26 cellular contexts compared by ENCODE assay signal in the genomic region with DNA sequence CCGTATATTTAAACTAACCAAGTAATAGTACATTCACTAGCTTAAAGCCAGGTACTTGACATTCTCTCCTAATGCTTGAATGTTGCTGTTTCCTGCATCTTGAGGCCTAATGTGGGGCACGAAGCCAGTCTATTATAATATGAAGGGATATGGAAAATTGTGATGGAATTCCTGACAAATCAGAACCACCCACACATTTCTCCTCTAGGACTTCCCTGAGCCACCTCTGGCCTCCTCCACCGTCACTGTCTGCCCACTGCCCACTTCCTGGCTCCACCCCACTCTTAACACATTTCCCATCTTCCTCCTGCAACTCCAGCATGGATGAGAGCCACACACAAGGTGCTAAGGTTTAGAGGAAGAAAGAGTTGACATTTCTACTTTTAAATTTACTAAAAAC.
"Had no signal": no experiment of that assay in that cellular context is flagged by ENCODE, and none has a peak within 500 bp of the region (broad histone marks: within the 10 kb centered on the region; RNA-seq: fewer than 3 reads in every experiment).

No MANE protein-coding gene starts in this region.

- DNase-seq: activated CD4-positive, alpha-beta memory T cell treated with anti-CD3 and anti-CD28 coated beads for 36 hours; activated CD4-positive, CD25-positive, alpha-beta regulatory T cell treated with anti-CD3 and anti-CD28 coated beads, Interleukin-2, amount 50 U/mL, for 72 hours; activated CD8-positive, alpha-beta memory T cell treated with anti-CD3 and anti-CD28 coated beads, Interleukin-2, amount 50 U/mL, for 4 hours; activated effector memory CD4-positive, alpha-beta T cell treated with anti-CD3 and anti-CD28 coated beads, Interleukin-2, amount 50 U/mL, for 16 hours; activated naive CD4-positive, alpha-beta T cell treated with anti-CD3 and anti-CD28 coated beads for 36 hours; activated naive CD8-positive, alpha-beta T cell treated with anti-CD3 and anti-CD28 coated beads for 36 hours; activated T-cell treated with anti-CD3 and anti-CD28 coated beads, Interleukin-2, amount 50 U/mL, for 1 hour; adrenal gland; aorta; body of pancreas; endodermal cell; foreskin fibroblast; left lung; naive B cell; psoas muscle; stimulated activated naive CD4-positive, alpha-beta T cell; T-helper 17 cell; upper lobe of right lung had no signal

- H3K36me3 Mint-ChIP-seq: activated CD4-positive, alpha-beta memory T cell treated with anti-CD3 and anti-CD28 coated beads for 36 hours; activated naive CD8-positive, alpha-beta T cell treated with anti-CD3 and anti-CD28 coated beads for 36 hours; mesothelial cell of epicardium had no signal

- H2AFZ ChIP-seq: parathyroid adenoma had no signal

- H3K9me3 Mint-ChIP-seq: activated CD4-positive, alpha-beta memory T cell treated with anti-CD3 and anti-CD28 coated beads for 36 hours; activated CD4-positive, alpha-beta T cell treated with anti-CD3 and anti-CD28 coated beads, Interleukin-2, amount 10 ng/mL, durations not matched to agents 24 days and 14 days; activated naive CD4-positive, alpha-beta T cell treated with anti-CD3 and anti-CD28 coated beads for 36 hours; activated naive CD8-positive, alpha-beta T cell treated with anti-CD3 and anti-CD28 coated beads for 36 hours; activated T-helper 1 cell treated with anti-CD3 and anti-CD28 coated beads, Interleukin-12 subunit alpha, Interleukin-12 subunit beta, Interleukin-2, Interleukin-4 antibody, amounts not matched to agents 30 ng/mL and 10 ng/mL and 1 ng/mL, durations not matched to agents 14 hours and 24 hours and 36 hours; mesothelial cell of epicardium; naive B cell had no signal

- H3K9ac ChIP-seq: parathyroid adenoma had no signal

- H3K4me3 ChIP-seq: adrenal gland, body of pancreas, cardiac muscle cell, left lung, lung, psoas muscle, thoracic aorta, upper lobe of right lung had no signal

- ATAC-seq: body of pancreas, esophagus mucosa, left lung, psoas muscle, T-helper 17 cell, upper lobe of right lung had no signal

- H3K27ac Mint-ChIP-seq: activated CD4-positive, alpha-beta memory T cell treated with anti-CD3 and anti-CD28 coated beads for 36 hours; activated CD4-positive, alpha-beta T cell treated with anti-CD3 and anti-CD28 coated beads, Interleukin-2, amount 10 ng/mL, durations not matched to agents 24 days and 14 days; activated naive CD4-positive, alpha-beta T cell treated with anti-CD3 and anti-CD28 coated beads for 36 hours; activated naive CD8-positive, alpha-beta T cell treated with anti-CD3 and anti-CD28 coated beads for 36 hours; activated T-helper 1 cell treated with anti-CD3 and anti-CD28 coated beads, Interleukin-12 subunit alpha, Interleukin-12 subunit beta, Interleukin-2, Interleukin-4 antibody, amounts not matched to agents 30 ng/mL and 10 ng/mL and 1 ng/mL, durations not matched to agents 14 hours and 24 hours and 36 hours; endodermal cell; naive B cell; T-helper 17 cell had no signal

- H3K27ac ChIP-seq: adrenal gland, body of pancreas, cardiac muscle cell, left lung, parathyroid adenoma, psoas muscle, thoracic aorta, upper lobe of right lung had no signal

- H3K9me3 ChIP-seq: adrenal gland, body of pancreas, left lung, psoas muscle, thoracic aorta, upper lobe of right lung had no signal

- H3K4me3 Mint-ChIP-seq: activated CD4-positive, alpha-beta memory T cell treated with anti-CD3 and anti-CD28 coated beads for 36 hours; activated CD4-positive, alpha-beta T cell treated with anti-CD3 and anti-CD28 coated beads, Interleukin-2, amount 10 ng/mL, durations not matched to agents 24 days and 14 days; activated naive CD4-positive, alpha-beta T cell treated with anti-CD3 and anti-CD28 coated beads for 36 hours; activated naive CD8-positive, alpha-beta T cell treated with anti-CD3 and anti-CD28 coated beads for 36 hours; activated T-helper 1 cell treated with anti-CD3 and anti-CD28 coated beads, Interleukin-12 subunit alpha, Interleukin-12 subunit beta, Interleukin-2, Interleukin-4 antibody, amounts not matched to agents 30 ng/mL and 10 ng/mL and 1 ng/mL, durations not matched to agents 14 hours and 24 hours and 36 hours; endodermal cell; mesothelial cell of epicardium; T-helper 17 cell had no signal

- H3K27me3 ChIP-seq: adrenal gland, body of pancreas, cardiac muscle cell, left lung, upper lobe of right lung had no signal

- H3K27me3 Mint-ChIP-seq: activated CD4-positive, alpha-beta memory T cell treated with anti-CD3 and anti-CD28 coated beads for 36 hours; activated CD4-positive, alpha-beta T cell treated with anti-CD3 and anti-CD28 coated beads, Interleukin-2, amount 10 ng/mL, durations not matched to agents 24 days and 14 days; activated naive CD8-positive, alpha-beta T cell treated with anti-CD3 and anti-CD28 coated beads for 36 hours had no signal

- H3K79me2 ChIP-seq: parathyroid adenoma had no signal

- H3K36me3 ChIP-seq: adrenal gland, cardiac muscle cell, left lung, thoracic aorta, upper lobe of right lung had no signal

- H3K4me1 ChIP-seq: adrenal gland, left lung, parathyroid adenoma had no signal
